Comparison of ENCODE assay signal across 1 cellular context in genomic region chr12:87678453-87678852, GRCh38.
TF ChIP-seq lines count a peak whose summit lies in the region.

No MANE protein-coding gene starts in this region.

TF ChIP-seq in HepG2, 621 proteins besides CTCF, POLR2A, EP300 and RAD21:
- no peak for TF ChIP-seq PAX8 (CRISPR knock-in tag; IDR thresholded peaks at IDR 0.05; ENCODE audit: borderline replicate concordance)
